In genomic region chr10:69459101-69459805, GRCh38 we compare ENCODE assay signal across 16 cellular contexts. TPM values are rescaled to one million over a fixed set of nuclear protein-coding genes. Genes with fewer than 3 reads are reported as not detected.
DNase-seq lines count a peak whose midpoint lies in the region; ATAC-seq and TF ChIP-seq lines count a peak whose summit lies in the region.
"Had no signal": no experiment of that assay in that cellular context is flagged by ENCODE, and none has a peak within 500 bp of the region (broad histone marks: within the 10 kb centered on the region; RNA-seq: fewer than 3 reads in every experiment).

No MANE protein-coding gene starts in this region.

- no peaks in the 10 kb centered on the region for H3K36me3 Mint-ChIP-seq in glutamatergic neuron (ENCODE audit: unreplicated experiment)

- no peaks in the 10 kb centered on the region for H4K20me1 ChIP-seq in PC-3 (ENCODE audit: low read length)

- no peak overlapping the region for H3K9ac ChIP-seq in PC-3 (ENCODE audit: low read length)

- no TSS peak for BruUV-seq in PC-3 (replicated peaks; lab: Mats Ljungman, UMichigan)

- no peak overlapping the region for H2AFZ ChIP-seq in PC-3 (ENCODE audit: low read length)

- intact Hi-C loops in PC-3 (cut with micrococcal nuclease) (no loop called here), gastrocnemius medialis (cut with DNase I; ENCODE audit: low total_unique reads) (no loop called here)

- peaks cover 11% of the 10 kb centered on the region for H3K27me3 Mint-ChIP-seq in glutamatergic neuron (ENCODE audit: unreplicated experiment)

- peaks cover 30% of the 10 kb centered on the region for H3K36me3 ChIP-seq in PC-3 (ENCODE audit: low read depth, low read length)
- no peaks in the 10 kb centered on the region for H3K36me3 ChIP-seq in gastrocnemius medialis
- H3K36me3 ChIP-seq: ascending aorta, esophagus squamous epithelium, vagina had no signal

- H3K4me1 Mint-ChIP-seq in glutamatergic neuron (ENCODE audit: low read depth, unreplicated experiment), result peaks cover 31% of the 10 kb centered on the region

- peaks cover 7% of the 10 kb centered on the region for H3K9me3 Mint-ChIP-seq in glutamatergic neuron (ENCODE audit: unreplicated experiment)

- H3K27ac ChIP-seq in 22Rv1 (peak overlapping the region; percentile 72), PC-3 (ENCODE audit: low read length) (peak overlapping the region; percentile 77), gastrocnemius medialis (peak overlapping the region; percentile 84 to 95 (median 88))
- H3K27ac ChIP-seq: ascending aorta had no signal

- peak overlapping the region; percentile 36 for H3K27ac Mint-ChIP-seq in glutamatergic neuron (ENCODE audit: unreplicated experiment)

- POLR2A ChIA-PET in PC-3 (lab: Charles Lee; ENCODE audit: unreplicated experiment), result no interaction called here

- peak overlapping the region; percentile 26 for H3K4me3 Mint-ChIP-seq in glutamatergic neuron (ENCODE audit: unreplicated experiment)

- H3F3A ChIP-seq in PC-3 (ENCODE audit: low read length, unreplicated experiment), result peaks cover 15% of the 10 kb centered on the region

- DNase-seq in PC-3, result peak; percentile 58
- no peak for DNase-seq in glutamatergic neuron
- DNase-seq in gastrocnemius medialis, result no peak
- no peak for DNase-seq in AG08396 (ENCODE audit: low spot score)
- no peak for DNase-seq in activated CD4-positive, alpha-beta T cell treated with anti-CD3 and anti-CD28 coated beads for 1 hour
- DNase-seq in NCI-H1417 (lab: John Stamatoyannopoulos, UW), result no peak
- DNase-seq: esophagus squamous epithelium, GF-D8, NCI-H2081, SW 1271 had no signal

- in situ Hi-C loops in gastrocnemius medialis (cut with MboI; ENCODE audit: low sequenced_read_pairs in 4 of 4), result no loop called here

- CTCF ChIA-PET in PC-3 (lab: Charles Lee), result no interaction called here

- H3K4me3 ChIP-seq in PC-3 (ENCODE audit: low read length) (no peak overlapping the region; the same call in 1 of the 2 replicates), gastrocnemius medialis (no peak overlapping the region)
- H3K4me3 ChIP-seq: ascending aorta, esophagus squamous epithelium, vagina had no signal

- H3K9me2 ChIP-seq in PC-3 (replicated peaks; ENCODE audit: low read length), result no peaks in the 10 kb centered on the region

- ATAC-seq in PC-3, result no peak
- no peak for ATAC-seq in gastrocnemius medialis
- ATAC-seq in HG03025 (IDR thresholded peaks at IDR 0.05; ENCODE audit: low FRiP score, unreplicated experiment), result no peak

- peaks cover 94% of the 10 kb centered on the region for H3K79me2 ChIP-seq in PC-3 (ENCODE audit: low read length)

- peak overlapping the region; percentile 72 for H3K4me2 ChIP-seq in PC-3 (ENCODE audit: low read length)

- TF ChIP-seq CTCF in 22Rv1 (IDR thresholded peaks at IDR 0.05), result no peak
- TF ChIP-seq CTCF in PC-3 (conservative IDR thresholded peaks at IDR 0.05; ENCODE audit: low read depth, low read length), result no peak
- no peak for TF ChIP-seq CTCF in glutamatergic neuron (IDR thresholded peaks at IDR 0.05; ENCODE audit: partially characterized antibody, unreplicated experiment)
- TF ChIP-seq CTCF in gastrocnemius medialis (IDR thresholded peaks at IDR 0.05 in 4 of 5, conservative IDR thresholded peaks at IDR 0.05 in 1 of 5), result no peak

- H3K9me3 ChIP-seq in PC-3 (ENCODE audit: low read length) (no peaks in the 10 kb centered on the region), gastrocnemius medialis (no peaks in the 10 kb centered on the region)
- H3K9me3 ChIP-seq: ascending aorta, esophagus squamous epithelium, vagina had no signal

- H3K27me3 ChIP-seq in PC-3 (ENCODE audit: low read length) (no peaks in the 10 kb centered on the region), gastrocnemius medialis (no peaks in the 10 kb centered on the region)
- H3K27me3 ChIP-seq: ascending aorta, esophagus squamous epithelium, vagina had no signal

- H3K4me1 ChIP-seq in PC-3 (ENCODE audit: insufficient read depth, low read length), result peaks cover 63% of the 10 kb centered on the region
- H3K4me1 ChIP-seq in gastrocnemius medialis, result peaks cover 82 to 90% of the 10 kb centered on the region in 2 donors
- H3K4me1 ChIP-seq: ascending aorta had no signal

- TF ChIP-seq POLR2A in gastrocnemius medialis (IDR thresholded peaks at IDR 0.05), result no peak

RNA-seq across cellular contexts. Expression of gene TSPAN15, which starts 8.0 kb away (rescaled TPM):
- 186 and 212 TPM in 2 replicates for total RNA-seq in PC-3 (2014; rRNA removed)
- total RNA-seq in glutamatergic neuron (ENCODE audit: unreplicated experiment), result 49.8 TPM
- 10 to 100 TPM in 2 of 4 donors, 1 to 10 TPM in 2; 7.9 to 21.0 (median 11.8) TPM for total RNA-seq in gastrocnemius medialis

RNA-seq across cellular contexts. Expression of gene TACR2, which starts 42.5 kb away (rescaled TPM):
- total RNA-seq in PC-3 (2014; rRNA removed) (0.40 TPM in 1 of 2 replicates, not detected in the other), glutamatergic neuron (ENCODE audit: unreplicated experiment) (not detected), gastrocnemius medialis (under 1 TPM in 2 of 4 donors, not detected in 2; 0.36 to 0.49 TPM)
- total RNA-seq: activated CD8-positive, alpha-beta memory T cell treated with anti-CD3 and anti-CD28 coated beads for 36 hours; ascending aorta; kidney epithelial cell had no signal
